In genomic region chr11:2357651-2358050, GRCh38 we compare ENCODE assay signal across 5 cellular contexts. TPM values are rescaled to one million over a fixed set of nuclear protein-coding genes. Genes with fewer than 3 reads are reported as not detected.
"Had no signal": no experiment of that assay in that cellular context is flagged by ENCODE, and none has a peak within 500 bp of the region (broad histone marks: within the 10 kb centered on the region; RNA-seq: fewer than 3 reads in every experiment).

No MANE protein-coding gene starts in this region.

RNA-seq across cellular contexts. Expression of gene TSPAN32, which starts 55.8 kb away (rescaled TPM):
- total RNA-seq: lung microvascular endothelial cell, mammary epithelial cell, myocyte had no signal
- polyA plus RNA-seq: keratinocyte, mammary epithelial cell had no signal

RNA-seq across cellular contexts. Expression of gene C11orf21, which starts 55.9 kb away (rescaled TPM):
- total RNA-seq: kidney epithelial cell, lung microvascular endothelial cell, mammary epithelial cell, myocyte had no signal
- polyA plus RNA-seq: keratinocyte, mammary epithelial cell had no signal
